In the genomic region with DNA sequence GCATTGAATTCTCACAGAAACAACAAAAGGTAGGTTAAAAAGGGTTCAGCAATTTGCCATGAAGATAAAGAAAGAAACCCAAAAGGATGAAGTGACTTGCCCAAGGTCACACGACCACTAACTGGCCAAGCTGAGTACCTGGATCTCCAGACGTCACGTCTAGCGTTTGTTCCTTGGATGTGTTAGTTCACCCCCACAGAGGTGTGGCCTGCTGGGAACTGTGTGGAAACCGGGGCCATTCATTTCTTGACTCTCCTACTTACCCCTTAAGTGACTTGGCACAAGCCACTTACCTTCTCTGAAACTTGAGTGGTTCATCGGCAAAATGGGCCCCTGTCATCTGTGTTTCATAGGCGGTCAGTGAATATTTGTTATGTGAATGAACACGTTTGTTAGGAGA, we compare ENCODE assay signal across 27 cellular contexts.
"Had no signal": no experiment of that assay in that cellular context is flagged by ENCODE, and none has a peak within 500 bp of the region (broad histone marks: within the 10 kb centered on the region; RNA-seq: fewer than 3 reads in every experiment).

No MANE protein-coding gene starts in this region.

- ATAC-seq: activated CD4-positive, alpha-beta T cell treated with anti-CD3 and anti-CD28 coated beads for 36 hours; activated CD8-positive, alpha-beta memory T cell treated with anti-CD3 and anti-CD28 coated beads, Interleukin-2, amount 10 ng/mL, durations not matched to agents 7 days and 5 days; activated CD8-positive, alpha-beta T cell treated with anti-CD3 and anti-CD28 coated beads, Interleukin-2, amount 10 ng/mL, durations not matched to agents 7 days and 5 days; activated naive CD8-positive, alpha-beta T cell treated with anti-CD3 and anti-CD28 coated beads, Interleukin-2, amount 50 U/mL, for 24 hours; body of pancreas; gastroesophageal sphincter had no signal

- H3K27ac ChIP-seq: adrenal gland, body of pancreas, coronary artery, dorsolateral prefrontal cortex, esophagus squamous epithelium, gastroesophageal sphincter had no signal

- H3K9me3 ChIP-seq: adrenal gland, body of pancreas, esophagus squamous epithelium, gastroesophageal sphincter had no signal

- DNase-seq: activated CD4-positive, alpha-beta memory T cell treated with anti-CD3 and anti-CD28 coated beads for 36 hours; activated CD4-positive, alpha-beta T cell treated with anti-CD3 and anti-CD28 coated beads for 36 hours; activated CD4-positive, alpha-beta T cell treated with anti-CD3 and anti-CD28 coated beads, Interleukin-2, amount 10 ng/mL, durations not matched to agents 24 days and 14 days; activated CD4-positive, CD25-positive, alpha-beta regulatory T cell; activated CD4-positive, CD25-positive, alpha-beta regulatory T cell treated with anti-CD3 and anti-CD28 coated beads, Interleukin-2, amount 50 U/mL, for 72 hours; activated CD8-positive, alpha-beta memory T cell treated with anti-CD3 and anti-CD28 coated beads, Interleukin-2, amount 10 ng/mL, durations not matched to agents 7 days and 5 days; activated CD8-positive, alpha-beta memory T cell treated with anti-CD3 and anti-CD28 coated beads, Interleukin-2, amount 50 U/mL, for 4 hours; activated CD8-positive, alpha-beta T cell treated with anti-CD3 and anti-CD28 coated beads, Interleukin-2, amount 10 ng/mL, durations not matched to agents 7 days and 5 days; activated effector memory CD4-positive, alpha-beta T cell treated with anti-CD3 and anti-CD28 coated beads, Interleukin-2, amount 50 U/mL, for 16 hours; activated naive CD4-positive, alpha-beta T cell treated with anti-CD3 and anti-CD28 coated beads for 36 hours; activated naive CD8-positive, alpha-beta T cell treated with anti-CD3 and anti-CD28 coated beads for 36 hours; activated naive CD8-positive, alpha-beta T cell treated with anti-CD3 and anti-CD28 coated beads, Interleukin-2, amount 50 U/mL, for 24 hours; activated T-cell treated with anti-CD3 and anti-CD28 coated beads, Interleukin-2, amount 50 U/mL, for 1 hour; activated T-cell treated with anti-CD3 and anti-CD28 coated beads, Interleukin-2, amount 50 U/mL, for 48 hours; adrenal gland; amygdala; aorta; body of pancreas; dorsolateral prefrontal cortex; effector memory CD4-positive, alpha-beta T cell; endodermal cell; erythroblast; esophagus squamous epithelium; foreskin melanocyte; T-helper 2 cell had no signal

- H3K27me3 ChIP-seq: body of pancreas, gastroesophageal sphincter had no signal

- H3K4me3 ChIP-seq: adrenal gland, body of pancreas, coronary artery, dorsolateral prefrontal cortex, esophagus squamous epithelium, gastroesophageal sphincter had no signal

- H3K4me1 ChIP-seq: adrenal gland, body of pancreas, esophagus squamous epithelium had no signal

- H3K36me3 ChIP-seq: adrenal gland, esophagus squamous epithelium, gastroesophageal sphincter had no signal
